15 cellular contexts compared by ENCODE assay signal in the genomic region with DNA sequence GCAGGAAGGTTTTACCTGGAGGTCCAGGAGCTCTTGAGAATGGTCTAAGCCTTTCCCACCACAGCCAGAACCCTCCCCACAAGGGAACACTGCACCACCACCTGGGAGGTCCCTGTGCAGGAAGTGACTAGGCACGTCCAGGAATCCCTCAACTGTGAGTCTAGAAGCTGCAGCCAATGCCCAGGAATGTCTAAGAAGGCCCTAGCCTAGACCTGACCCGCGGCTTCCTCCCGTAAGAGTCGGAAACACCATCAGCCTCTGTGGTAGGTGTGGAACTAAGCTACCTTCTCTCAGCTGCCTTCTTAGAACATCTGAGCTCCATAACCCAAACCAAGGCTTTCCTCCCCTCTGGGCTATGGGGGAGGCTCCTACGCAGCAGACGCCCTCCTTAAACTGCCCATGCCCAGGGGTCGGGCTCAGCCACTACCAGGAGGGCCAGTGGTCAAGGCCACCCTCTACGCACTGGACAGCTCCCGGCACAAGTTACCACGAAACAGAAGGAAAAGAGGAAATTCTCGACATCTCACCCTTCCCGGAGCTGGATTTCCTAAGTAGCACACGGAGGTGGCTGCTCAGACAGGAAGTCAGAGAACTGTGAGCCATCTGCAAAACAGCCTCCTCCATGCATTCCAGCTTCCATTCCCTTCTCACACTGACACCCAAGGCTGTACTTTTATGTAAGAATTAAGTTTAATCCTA. TPM values are rescaled to one million over a fixed set of nuclear protein-coding genes. Genes with fewer than 3 reads are reported as not detected.
DNase-seq lines count a peak whose midpoint lies in the region; ATAC-seq and TF ChIP-seq lines count a peak whose summit lies in the region.
"Had no signal": no experiment of that assay in that cellular context is flagged by ENCODE, and none has a peak within 500 bp of the region (broad histone marks: within the 10 kb centered on the region; RNA-seq: fewer than 3 reads in every experiment).

No MANE protein-coding gene starts in this region.

- H3K27me3 Mint-ChIP-seq in immature natural killer cell (ENCODE audit: low read depth in 3 of 3), result peaks cover 0 to 2% (median 0%) of the 10 kb centered on the region in 3 donors
- H3K27me3 Mint-ChIP-seq: activated naive CD4-positive, alpha-beta T cell treated with anti-CD3 and anti-CD28 coated beads, Interleukin-2, amount 50 U/mL, for 24 hours had no signal

- in situ Hi-C loops in KBM-7 (cut with MboI; ENCODE audit: low pct_unique_long_range_greater_than_20kb, low sequenced_read_pairs), result no loop called here

- H3K9me3 Mint-ChIP-seq in immature natural killer cell, result no peaks in the 10 kb centered on the region
- H3K9me3 Mint-ChIP-seq: activated naive CD4-positive, alpha-beta T cell treated with anti-CD3 and anti-CD28 coated beads, Interleukin-2, amount 50 U/mL, for 24 hours; T-helper 2 cell treated with Interferon-gamma antibody and Interleukin-4, amounts not matched to agents 5 μg/mL and 100 μg/mL, for 36 hours had no signal

- H3K4me1 Mint-ChIP-seq in immature natural killer cell, result no peaks in the 10 kb centered on the region
- H3K4me1 Mint-ChIP-seq: activated naive CD4-positive, alpha-beta T cell treated with anti-CD3 and anti-CD28 coated beads, Interleukin-2, amount 50 U/mL, for 24 hours had no signal

- no peak overlapping the region for H3K4me3 ChIP-seq in choroid plexus epithelial cell (ENCODE audit: low read depth, low read length)
- H3K4me3 ChIP-seq: cardiac muscle cell had no signal

- H3K4me3 Mint-ChIP-seq in immature natural killer cell, result no peak overlapping the region
- H3K4me3 Mint-ChIP-seq: activated naive CD4-positive, alpha-beta T cell treated with anti-CD3 and anti-CD28 coated beads, Interleukin-2, amount 50 U/mL, for 24 hours; T-helper 2 cell treated with Interferon-gamma antibody and Interleukin-4, amounts not matched to agents 5 μg/mL and 100 μg/mL, for 36 hours had no signal

- TF ChIP-seq CTCF in choroid plexus epithelial cell (conservative IDR thresholded peaks at IDR 0.05; ENCODE audit: low read depth, low read length), result no peak

- no peak overlapping the region for H3K27ac Mint-ChIP-seq in immature natural killer cell
- H3K27ac Mint-ChIP-seq: activated naive CD4-positive, alpha-beta T cell treated with anti-CD3 and anti-CD28 coated beads, Interleukin-2, amount 50 U/mL, for 24 hours; T-helper 2 cell treated with Interferon-gamma antibody and Interleukin-4, amounts not matched to agents 5 μg/mL and 100 μg/mL, for 36 hours had no signal

- no peak for ATAC-seq in HG03135 (IDR thresholded peaks at IDR 0.05; ENCODE audit: unreplicated experiment)
- ATAC-seq: stimulated activated naive CD8-positive, alpha-beta T cell treated with anti-CD3 and anti-CD28 coated beads, Interleukin-15, Interleukin-2, amounts not matched to agents 100 U/mL and 50 U/mL, for 24 hours had no signal

- H3K36me3 Mint-ChIP-seq in immature natural killer cell, result peaks cover 0 to 38% (median 11%) of the 10 kb centered on the region in 3 donors

- DNase-seq in AG08395 (ENCODE audit: low spot score) (peak; percentile 56), KBM-7 (peak; percentile 9), choroid plexus epithelial cell (ENCODE audit: low read depth) (peak; percentile 59), kidney tubule cell (ENCODE audit: low spot score) (peak; percentile 42), immature natural killer cell (no peak), HT-29 (ENCODE audit: low spot score) (no peak), middle frontal gyrus (ENCODE audit: extremely low spot score, low spot score) (no peak)
- DNase-seq: NCI-H226; SHP77; stimulated activated CD4-positive, alpha-beta T cell treated with anti-CD3 and anti-CD28 coated beads, Interleukin-15, amount 100 ng/mL, for 24 hours; stimulated activated naive CD8-positive, alpha-beta T cell treated with anti-CD3 and anti-CD28 coated beads, Interleukin-15, Interleukin-2, amounts not matched to agents 100 U/mL and 50 U/mL, for 24 hours had no signal

RNA-seq across cellular contexts. Expression of a gene that starts 25.5 kb away (rescaled TPM):
- polyA plus RNA-seq in immature natural killer cell, result 10 to 100 TPM; 11.4 to 29.0 (median 13.6) TPM
- total RNA-seq in HT-29 (2014; rRNA removed; shearing (Covaris generic)), result 37.6 and 40.0 TPM in 2 replicates

RNA-seq across cellular contexts. Expression of a gene that starts 25.9 kb away (rescaled TPM):
- polyA plus RNA-seq in immature natural killer cell, result 1 to 10 TPM; 4.0 to 5.7 (median 5.4) TPM
- total RNA-seq in HT-29 (2014; rRNA removed; shearing (Covaris generic)), result 84.5 and 86.3 TPM in 2 replicates

Comparison
In these comparisons a context has a peak if more than half of its experiments do, and no peak if none do; other contexts are left out.
1. DNase-seq: peak in AG08395 (single experiment), KBM-7 (single experiment), choroid plexus epithelial cell (single experiment) and kidney tubule cell (single experiment); none in immature natural killer cell (0 of 3), HT-29 (single experiment) and middle frontal gyrus (single experiment).